ENCODE assay signal across 16 cellular contexts in genomic region chr3:188052966-188053340, GRCh38.
DNase-seq lines count a peak whose midpoint lies in the region; TF ChIP-seq lines count a peak whose summit lies in the region.
"Had no signal": no experiment of that assay in that cellular context is flagged by ENCODE, and none has a peak within 500 bp of the region (broad histone marks: within the 10 kb centered on the region; RNA-seq: fewer than 3 reads in every experiment).

No MANE protein-coding gene starts in this region.

- no peak overlapping the region for H3K27ac ChIP-seq in endodermal cell (ENCODE audit: low read depth, low read length)
- H3K27ac ChIP-seq in tibial artery: peak overlapping the region; percentile 91 to 94
- no peak overlapping the region for H3K27ac ChIP-seq in MM.1S (ENCODE audit: low read length)

- H3K27ac Mint-ChIP-seq in activated naive CD4-positive, alpha-beta T cell treated with anti-CD3 and anti-CD28 coated beads, Interleukin-2, amount 50 U/mL, for 24 hours: peak overlapping the region; percentile 63
- H3K27ac Mint-ChIP-seq in activated naive CD4-positive, alpha-beta T cell treated with anti-CD3 and anti-CD28 coated beads for 36 hours: no peak overlapping the region
- H3K27ac Mint-ChIP-seq in endodermal cell (peak overlapping the region; percentile 44), neural crest cell (ENCODE audit: unreplicated experiment) (peak overlapping the region; percentile 88)

- peaks cover 25% of the 10 kb centered on the region for H3K4me1 ChIP-seq in endodermal cell (ENCODE audit: control insufficient read depth, insufficient read depth, low read length)
- H3K4me1 ChIP-seq in tibial artery: peaks cover 11 to 52% (median 41%) of the 10 kb centered on the region in 4 donors
- no peaks in the 10 kb centered on the region for H3K4me1 ChIP-seq in MM.1S (ENCODE audit: low read length)

- no peaks in the 10 kb centered on the region for H3K9me3 Mint-ChIP-seq in activated naive CD4-positive, alpha-beta T cell treated with anti-CD3 and anti-CD28 coated beads, Interleukin-2, amount 50 U/mL, for 24 hours
- H3K9me3 Mint-ChIP-seq in activated naive CD4-positive, alpha-beta T cell treated with anti-CD3 and anti-CD28 coated beads for 36 hours: no peaks in the 10 kb centered on the region
- H3K9me3 Mint-ChIP-seq in endodermal cell (no peaks in the 10 kb centered on the region), neural crest cell (no peaks in the 10 kb centered on the region)
- H3K9me3 Mint-ChIP-seq: central memory CD8-positive, alpha-beta T cell; naive B cell had no signal

- TF ChIP-seq CTCF in endodermal cell (conservative IDR thresholded peaks at IDR 0.05) (no peak), neural crest cell (conservative IDR thresholded peaks at IDR 0.05) (no peak), tibial artery (IDR thresholded peaks at IDR 0.05) (no peak), MM.1S (IDR thresholded peaks at IDR 0.05; ENCODE audit: low read length) (no peak)

- H3K36me3 ChIP-seq in endodermal cell (ENCODE audit: control insufficient read depth, insufficient read depth, low read length) (no peaks in the 10 kb centered on the region), tibial artery (no peaks in the 10 kb centered on the region), MM.1S (replicated peaks; ENCODE audit: insufficient read depth, low read length) (no peaks in the 10 kb centered on the region)

- no peaks in the 10 kb centered on the region for H3K36me3 Mint-ChIP-seq in activated naive CD4-positive, alpha-beta T cell treated with anti-CD3 and anti-CD28 coated beads, Interleukin-2, amount 50 U/mL, for 24 hours
- H3K36me3 Mint-ChIP-seq in activated naive CD4-positive, alpha-beta T cell treated with anti-CD3 and anti-CD28 coated beads for 36 hours (ENCODE audit: low read depth): no peaks in the 10 kb centered on the region
- H3K36me3 Mint-ChIP-seq in endodermal cell (ENCODE audit: low read depth): no peaks in the 10 kb centered on the region
- H3K36me3 Mint-ChIP-seq in neural crest cell (ENCODE audit: low read depth): no peaks in the 10 kb centered on the region
- H3K36me3 Mint-ChIP-seq: naive B cell had no signal

- intact Hi-C loops in activated naive CD4-positive, alpha-beta T cell treated with anti-CD3 and anti-CD28 coated beads for 36 hours (cut with micrococcal nuclease): no loop called here
- intact Hi-C loops in tibial artery (cut with DNase I; ENCODE audit: low total_unique reads): loop anchor here (5.0 kb wide), 4 partner anchors 99 to 899 kb away; partner anchors contain the start of genes BCL6 and LPP

- H3K4me2 ChIP-seq in MM.1S (ENCODE audit: low read depth, low read length): no peak overlapping the region
- H3K4me2 ChIP-seq: A549 had no signal

- H3F3A ChIP-seq in MM.1S (ENCODE audit: insufficient read depth, low read length): no peaks in the 10 kb centered on the region

- no peak overlapping the region for H3K4me3 Mint-ChIP-seq in activated naive CD4-positive, alpha-beta T cell treated with anti-CD3 and anti-CD28 coated beads, Interleukin-2, amount 50 U/mL, for 24 hours
- no peak overlapping the region for H3K4me3 Mint-ChIP-seq in activated naive CD4-positive, alpha-beta T cell treated with anti-CD3 and anti-CD28 coated beads for 36 hours
- H3K4me3 Mint-ChIP-seq in endodermal cell: no peak overlapping the region
- H3K4me3 Mint-ChIP-seq in neural crest cell: no peak overlapping the region
- H3K4me3 Mint-ChIP-seq: activated CD8-positive, alpha-beta T cell treated with anti-CD3 and anti-CD28 coated beads, Interleukin-2, amount 10 ng/mL, durations not matched to agents 7 days and 5 days; central memory CD8-positive, alpha-beta T cell had no signal

- CTCF ChIA-PET in activated naive CD4-positive, alpha-beta T cell treated with anti-CD3 and anti-CD28 coated beads for 36 hours (lab: Charles Lee): interaction anchor here (0.7 to 1.6 kb wide), 3 partner anchors 25 to 314 kb away, joined by 3 to 5 read pairs (median 3); no protein-coding TSS in a partner anchor

- H3K4me1 Mint-ChIP-seq in activated naive CD4-positive, alpha-beta T cell treated with anti-CD3 and anti-CD28 coated beads, Interleukin-2, amount 50 U/mL, for 24 hours: peaks cover 12% of the 10 kb centered on the region
- peaks cover 21% of the 10 kb centered on the region for H3K4me1 Mint-ChIP-seq in activated naive CD4-positive, alpha-beta T cell treated with anti-CD3 and anti-CD28 coated beads for 36 hours (ENCODE audit: low read depth)
- H3K4me1 Mint-ChIP-seq in endodermal cell (peaks cover 23% of the 10 kb centered on the region), neural crest cell (peaks cover 29% of the 10 kb centered on the region)

- H3K9me2 ChIP-seq in MM.1S (replicated peaks; ENCODE audit: insufficient read depth, low read length): no peaks in the 10 kb centered on the region

- WGBS in endodermal cell (ENCODE audit: insufficient coverage in 1 of 2, insufficient read length in 1 of 2), 2 experiments: 88 to 93% methylated on average over 2 of the region's 2 CpGs

- H3K9ac ChIP-seq in endodermal cell (ENCODE audit: extremely low read depth, low read length, poor library complexity, severe bottlenecking): no peak overlapping the region
- no peak overlapping the region for H3K9ac ChIP-seq in MM.1S (ENCODE audit: low read length)

- H3K27me3 ChIP-seq in endodermal cell (ENCODE audit: control insufficient read depth, insufficient read depth, low read length, poor library complexity, severe bottlenecking): no peaks in the 10 kb centered on the region
- no peaks in the 10 kb centered on the region for H3K27me3 ChIP-seq in tibial artery
- H3K27me3 ChIP-seq in MM.1S (replicated peaks; ENCODE audit: insufficient read depth, low read length): no peaks in the 10 kb centered on the region

- no peaks in the 10 kb centered on the region for H3K27me3 Mint-ChIP-seq in activated naive CD4-positive, alpha-beta T cell treated with anti-CD3 and anti-CD28 coated beads, Interleukin-2, amount 50 U/mL, for 24 hours
- H3K27me3 Mint-ChIP-seq in activated naive CD4-positive, alpha-beta T cell treated with anti-CD3 and anti-CD28 coated beads for 36 hours (ENCODE audit: low read depth): peaks cover 3% of the 10 kb centered on the region
- H3K27me3 Mint-ChIP-seq in endodermal cell (ENCODE audit: insufficient read depth) (no peaks in the 10 kb centered on the region), neural crest cell (ENCODE audit: low read depth) (no peaks in the 10 kb centered on the region)
- H3K27me3 Mint-ChIP-seq: central memory CD8-positive, alpha-beta T cell had no signal

- no peaks in the 10 kb centered on the region for H4K20me1 ChIP-seq in MM.1S (ENCODE audit: insufficient read depth, low read length)

- no peak overlapping the region for H2AFZ ChIP-seq in MM.1S (ENCODE audit: low read length)

- no peak for DNase-seq in activated naive CD4-positive, alpha-beta T cell treated with anti-CD3 and anti-CD28 coated beads for 36 hours
- DNase-seq in endodermal cell: no peak
- no peak for DNase-seq in neural crest cell (ENCODE audit: low read depth, low spot score)
- DNase-seq in tibial artery: no peak
- no peak for DNase-seq in hepatic stellate cell (ENCODE audit: low spot score)
- no peak for DNase-seq in MM.1S
- no peak for DNase-seq in stimulated activated CD4-positive, alpha-beta T cell treated with anti-CD3 and anti-CD28 coated beads, Interleukin-4, amount 100 ng/mL, for 24 hours
- DNase-seq: activated CD8-positive, alpha-beta T cell treated with anti-CD3 and anti-CD28 coated beads, Interleukin-2, amount 10 ng/mL, durations not matched to agents 7 days and 5 days; activated effector memory CD4-positive, alpha-beta T cell treated with Interleukin-2 at 50 U/mL for 16 hours; naive B cell; NCI-H69; T1000 had no signal

- no peaks in the 10 kb centered on the region for H3K9me3 ChIP-seq in endodermal cell (ENCODE audit: control insufficient read depth, low read length)
- no peaks in the 10 kb centered on the region for H3K9me3 ChIP-seq in tibial artery
- H3K9me3 ChIP-seq in MM.1S (replicated peaks; ENCODE audit: insufficient read depth, low read length): no peaks in the 10 kb centered on the region
- H3K9me3 ChIP-seq: A549 had no signal

- H3K4me3 ChIP-seq in endodermal cell (ENCODE audit: low read length): no peak overlapping the region
- H3K4me3 ChIP-seq in tibial artery: no peak overlapping the region
- no peak overlapping the region for H3K4me3 ChIP-seq in MM.1S (ENCODE audit: low read length)
- H3K4me3 ChIP-seq: A549, skin epidermis had no signal

- no peaks in the 10 kb centered on the region for H3K79me2 ChIP-seq in MM.1S (ENCODE audit: low read length)

Comparison
In these comparisons a context has a peak if more than half of its experiments do, and no peak if none do; other contexts are left out.
1. H3K27ac ChIP-seq: peak in tibial artery (2 of 2); none in endodermal cell (single experiment) and MM.1S (single experiment).